Comparison of ENCODE assay signal across 11 cellular contexts in the genomic region with DNA sequence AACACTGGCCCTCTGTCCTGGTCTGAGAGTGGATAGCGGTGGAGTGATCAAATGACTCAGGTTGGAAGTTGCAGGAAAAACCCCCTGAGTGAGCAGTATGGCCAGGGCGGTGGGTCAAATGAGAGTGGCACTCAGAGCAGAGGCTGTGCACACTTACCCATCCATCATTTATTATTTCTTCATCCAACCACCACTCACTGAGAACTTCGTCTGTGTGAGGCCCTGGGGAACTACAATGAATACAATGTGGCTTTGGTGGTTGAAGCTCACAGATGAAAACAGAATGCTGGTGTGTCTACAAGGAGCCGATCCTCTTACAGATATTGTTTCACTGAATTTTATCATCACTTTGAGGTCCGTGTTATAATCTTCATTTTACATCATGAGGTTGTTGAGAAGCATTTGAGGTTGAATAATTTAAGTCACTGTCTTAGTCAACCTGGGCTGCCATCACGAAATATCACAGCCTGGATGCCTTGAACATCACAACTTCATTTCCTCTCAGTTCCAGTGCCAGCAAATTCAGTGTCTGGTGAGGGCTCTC.
DNase-seq lines count a peak whose midpoint lies in the region; ATAC-seq lines count a peak whose summit lies in the region.
"Had no signal": no experiment of that assay in that cellular context is flagged by ENCODE, and none has a peak within 500 bp of the region (broad histone marks: within the 10 kb centered on the region; RNA-seq: fewer than 3 reads in every experiment).

No MANE protein-coding gene starts in this region.

- peaks cover 17% of the 10 kb centered on the region for H3K4me1 ChIP-seq in adipocyte (ENCODE audit: control insufficient read depth, insufficient read depth, low read length)
- H3K4me1 ChIP-seq in aorta (ENCODE audit: control insufficient read depth in 1 of 2, insufficient read depth in 2 of 2, low read length in 2 of 2) = no peaks in the 10 kb centered on the region
- H3K4me1 ChIP-seq: parathyroid adenoma, upper lobe of left lung had no signal

- intact Hi-C loops in activated CD4-positive, alpha-beta T cell treated with anti-CD3 and anti-CD28 coated beads, Interleukin-2, amount 10 ng/mL, durations not matched to agents 24 days and 14 days (cut with micrococcal nuclease) = loop anchor here (1.0 to 5.0 kb wide), 3 partner anchors 63 to 126 kb away; no protein-coding TSS in a partner anchor
- intact Hi-C loops in aorta (cut with DNase I) = no loop called here

- 94 to 95% methylated on average over 6 of the region's 6 CpGs for WGBS in aorta, 2 donors

- ATAC-seq in aorta (ENCODE audit: low FRiP score) (no peak), GM21717 (IDR thresholded peaks at IDR 0.05; ENCODE audit: unreplicated experiment) (no peak)

- peak overlapping the region; percentile 76 for H3K27ac Mint-ChIP-seq in activated CD4-positive, alpha-beta T cell treated with anti-CD3 and anti-CD28 coated beads, Interleukin-2, amount 10 ng/mL, durations not matched to agents 24 days and 14 days

- peak overlapping the region; percentile 39 for H3K4me3 Mint-ChIP-seq in activated CD4-positive, alpha-beta T cell treated with anti-CD3 and anti-CD28 coated beads, Interleukin-2, amount 10 ng/mL, durations not matched to agents 24 days and 14 days

- DNase-seq in activated CD4-positive, alpha-beta T cell treated with anti-CD3 and anti-CD28 coated beads, Interleukin-2, amount 10 ng/mL, durations not matched to agents 24 days and 14 days = peak; percentile 78
- DNase-seq in activated CD4-positive, alpha-beta T cell treated with anti-CD3 and anti-CD28 coated beads for 1 hour = no peak
- peak; percentile 89 for DNase-seq in LHCN-M2 (ENCODE audit: low read depth)
- DNase-seq in adipocyte (ENCODE audit: low read depth) = peak; percentile 22
- DNase-seq in stimulated activated CD8-positive, alpha-beta memory T cell treated with anti-CD3 and anti-CD28 coated beads, Interleukin-15, amount 100 ng/mL, for 48 hours (ENCODE audit: low read depth in 2 of 2) = peak; percentile 19 to 37
- no peak for DNase-seq in SKM-1 treated with dmso at 0.1 percent for 144 hours (lab: John Stamatoyannopoulos, UW; ENCODE audit: unreplicated experiment)
- DNase-seq in aorta = no peak
- DNase-seq: cerebellar nuclear complex had no signal

- peaks cover 10% of the 10 kb centered on the region for H3K9me3 Mint-ChIP-seq in activated CD4-positive, alpha-beta T cell treated with anti-CD3 and anti-CD28 coated beads, Interleukin-2, amount 10 ng/mL, durations not matched to agents 24 days and 14 days

- H3K9ac ChIP-seq in adipocyte (ENCODE audit: low read length) = no peak overlapping the region
- H3K9ac ChIP-seq: parathyroid adenoma had no signal

- H3K9me3 ChIP-seq in adipocyte (ENCODE audit: control insufficient read depth, low read length) (peaks cover 4% of the 10 kb centered on the region), aorta (ENCODE audit: control insufficient read depth, low read length) (no peaks in the 10 kb centered on the region)
- H3K9me3 ChIP-seq: upper lobe of left lung had no signal

- H3K36me3 ChIP-seq in adipocyte (ENCODE audit: control insufficient read depth, insufficient read depth, low read length, severe bottlenecking) (no peaks in the 10 kb centered on the region), aorta (ENCODE audit: control insufficient read depth in 1 of 2, insufficient read depth in 2 of 2, low read length in 1 of 2) (no peaks in the 10 kb centered on the region)
- H3K36me3 ChIP-seq: upper lobe of left lung had no signal

- no peak overlapping the region for H3K27ac ChIP-seq in aorta (ENCODE audit: low read depth in 1 of 2, low read length in 2 of 2)
- H3K27ac ChIP-seq: parathyroid adenoma, upper lobe of left lung had no signal

- peaks cover 1% of the 10 kb centered on the region for H3K36me3 Mint-ChIP-seq in activated CD4-positive, alpha-beta T cell treated with anti-CD3 and anti-CD28 coated beads, Interleukin-2, amount 10 ng/mL, durations not matched to agents 24 days and 14 days (ENCODE audit: low read depth)

- peaks cover 25% of the 10 kb centered on the region for H3K4me1 Mint-ChIP-seq in activated CD4-positive, alpha-beta T cell treated with anti-CD3 and anti-CD28 coated beads, Interleukin-2, amount 10 ng/mL, durations not matched to agents 24 days and 14 days

- no peaks in the 10 kb centered on the region for H3K27me3 Mint-ChIP-seq in activated CD4-positive, alpha-beta T cell treated with anti-CD3 and anti-CD28 coated beads, Interleukin-2, amount 10 ng/mL, durations not matched to agents 24 days and 14 days

- peaks cover 4% of the 10 kb centered on the region for H3K27me3 ChIP-seq in adipocyte (replicated peaks; ENCODE audit: control insufficient read depth, insufficient read depth, low read length)
- H3K27me3 ChIP-seq in aorta (ENCODE audit: control insufficient read depth in 1 of 2, insufficient read depth in 2 of 2, low read length in 1 of 2) = no peaks in the 10 kb centered on the region
- H3K27me3 ChIP-seq: upper lobe of left lung had no signal

- H3K4me3 ChIP-seq in adipocyte (ENCODE audit: low read length) (no peak overlapping the region), aorta (ENCODE audit: low read length in 2 of 2) (no peak overlapping the region)
- H3K4me3 ChIP-seq: upper lobe of left lung had no signal

Comparison
In these comparisons a context has a peak if more than half of its experiments do, and no peak if none do; other contexts are left out.
1. DNase-seq: peak in activated CD4-positive, alpha-beta T cell treated with anti-CD3 and anti-CD28 coated beads, Interleukin-2, amount 10 ng/mL, durations not matched to agents 24 days and 14 days (single experiment), LHCN-M2 (single experiment), adipocyte (single experiment) and stimulated activated CD8-positive, alpha-beta memory T cell treated with anti-CD3 and anti-CD28 coated beads, Interleukin-15, amount 100 ng/mL, for 48 hours (2 of 2); none in activated CD4-positive, alpha-beta T cell treated with anti-CD3 and anti-CD28 coated beads for 1 hour (single experiment), SKM-1 treated with dmso at 0.1 percent for 144 hours (single experiment) and aorta (0 of 2).